ENCODE assay signal across 22 cellular contexts in genomic region chr7:140888087-140888486, GRCh38.
"Had no signal": no experiment of that assay in that cellular context is flagged by ENCODE, and none has a peak within 500 bp of the region (broad histone marks: within the 10 kb centered on the region; RNA-seq: fewer than 3 reads in every experiment).

No MANE protein-coding gene starts in this region.

- ATAC-seq: right cardiac atrium, upper lobe of right lung had no signal

- H3K36me3 ChIP-seq: lower lobe of right lung, thyroid gland, upper lobe of right lung, WERI-Rb-1 had no signal

- H3K9me3 ChIP-seq: lower lobe of right lung, thyroid gland, upper lobe of right lung had no signal

- DNase-seq: activated CD4-positive, alpha-beta T cell treated with anti-CD3 and anti-CD28 coated beads for 1 hour; activated CD4-positive, alpha-beta T cell treated with anti-CD3 and anti-CD28 coated beads, Interleukin-2, amount 50 U/mL, for 1 hour; activated naive CD4-positive, alpha-beta T cell; activated naive CD8-positive, alpha-beta T cell treated with anti-CD3 and anti-CD28 coated beads, Interleukin-2, amount 10 ng/mL, durations not matched to agents 7 days and 5 days; activated T-cell treated with anti-CD3 and anti-CD28 coated beads, Interleukin-2, amount 50 U/mL, for 24 hours; amygdala; effector CD4-positive, alpha-beta T cell; kidney; lower lobe of right lung; naive B cell; nucleus accumbens; right cardiac atrium; stimulated activated CD4-positive, alpha-beta T cell treated with anti-CD3 and anti-CD28 coated beads, Interleukin-1b, Interleukin-23, amount 100 ng/mL, for 48 hours; substantia nigra; thyroid gland; upper lobe of right lung; WERI-Rb-1 had no signal

- H3K4me3 ChIP-seq: lower lobe of right lung, thyroid gland, upper lobe of right lung had no signal

- H3K27ac Mint-ChIP-seq: activated naive CD8-positive, alpha-beta T cell treated with anti-CD3 and anti-CD28 coated beads, Interleukin-2, amount 10 ng/mL, durations not matched to agents 7 days and 5 days; activated T-cell treated with anti-CD3 and anti-CD28 coated beads, Interleukin-2, amount 50 U/mL, for 24 hours; activated T-helper 2 cell treated with anti-CD3 and anti-CD28 coated beads, Interferon-gamma antibody, Interleukin-2, Interleukin-4, amounts not matched to agents 10 μg/mL and 5 μg/mL and 100 μg/mL, durations not matched to agents 14 hours and 24 hours and 36 hours; dendritic cell treated with granulocyte-macrophage colony-stimulating factor and Interleukin-4, amounts not matched to agents 40 ng/mL and 50 ng/mL, for 4 days; stimulated activated naive CD8-positive, alpha-beta T cell treated with anti-CD3 and anti-CD28 coated beads, Interleukin-15, Interleukin-2, amounts not matched to agents 100 ng/mL and 50 ng/mL, for 24 hours had no signal

- H3K27me3 ChIP-seq: thyroid gland, upper lobe of right lung had no signal

- H3K27ac ChIP-seq: lower lobe of right lung, parathyroid adenoma, thyroid gland, upper lobe of right lung, WERI-Rb-1 had no signal

- FAIRE-seq: endometrium, kidney had no signal

- H3K9me3 Mint-ChIP-seq: activated naive CD8-positive, alpha-beta T cell treated with anti-CD3 and anti-CD28 coated beads, Interleukin-2, amount 10 ng/mL, durations not matched to agents 7 days and 5 days; activated T-cell treated with anti-CD3 and anti-CD28 coated beads, Interleukin-2, amount 50 U/mL, for 24 hours; activated T-helper 2 cell treated with anti-CD3 and anti-CD28 coated beads, Interferon-gamma antibody, Interleukin-2, Interleukin-4, amounts not matched to agents 10 μg/mL and 5 μg/mL and 100 μg/mL, durations not matched to agents 14 hours and 24 hours and 36 hours; dendritic cell treated with granulocyte-macrophage colony-stimulating factor and Interleukin-4, amounts not matched to agents 40 ng/mL and 50 ng/mL, for 4 days; naive B cell; stimulated activated naive CD8-positive, alpha-beta T cell treated with anti-CD3 and anti-CD28 coated beads, Interleukin-15, Interleukin-2, amounts not matched to agents 100 ng/mL and 50 ng/mL, for 24 hours had no signal

- H3K27me3 Mint-ChIP-seq: activated naive CD8-positive, alpha-beta T cell treated with anti-CD3 and anti-CD28 coated beads, Interleukin-2, amount 10 ng/mL, durations not matched to agents 7 days and 5 days; activated T-cell treated with anti-CD3 and anti-CD28 coated beads, Interleukin-2, amount 50 U/mL, for 24 hours; dendritic cell treated with granulocyte-macrophage colony-stimulating factor and Interleukin-4, amounts not matched to agents 40 ng/mL and 50 ng/mL, for 4 days; naive B cell; stimulated activated naive CD8-positive, alpha-beta T cell treated with anti-CD3 and anti-CD28 coated beads, Interleukin-15, Interleukin-2, amounts not matched to agents 100 ng/mL and 50 ng/mL, for 24 hours had no signal

- H3K36me3 Mint-ChIP-seq: naive B cell had no signal

- H3K4me3 Mint-ChIP-seq: activated naive CD8-positive, alpha-beta T cell treated with anti-CD3 and anti-CD28 coated beads, Interleukin-2, amount 10 ng/mL, durations not matched to agents 7 days and 5 days; activated T-cell treated with anti-CD3 and anti-CD28 coated beads, Interleukin-2, amount 50 U/mL, for 24 hours; dendritic cell treated with granulocyte-macrophage colony-stimulating factor and Interleukin-4, amounts not matched to agents 40 ng/mL and 50 ng/mL, for 4 days; stimulated activated naive CD8-positive, alpha-beta T cell treated with anti-CD3 and anti-CD28 coated beads, Interleukin-15, Interleukin-2, amounts not matched to agents 100 ng/mL and 50 ng/mL, for 24 hours had no signal

- H3K4me1 ChIP-seq: thyroid gland, upper lobe of right lung had no signal
